ENCODE assay signal across 8 cellular contexts in genomic region chr10:73774637-73775036, GRCh38. TPM values are rescaled to one million over a fixed set of nuclear protein-coding genes. Genes with fewer than 3 reads are reported as not detected.
DNase-seq lines count a peak whose midpoint lies in the region; ATAC-seq, FAIRE-seq and TF ChIP-seq lines count a peak whose summit lies in the region.

No MANE protein-coding gene starts in this region.

- H3K9ac ChIP-seq in keratinocyte (ENCODE audit: control insufficient read depth, extremely low read depth, insufficient read depth, low read length) = peak overlapping the region; percentile 29

- no peaks in the 10 kb centered on the region for H3K9me3 ChIP-seq in keratinocyte (ENCODE audit: control insufficient read depth, low read depth, low read length)

- no peak overlapping the region for H2AFZ ChIP-seq in keratinocyte (ENCODE audit: control insufficient read depth, low read length)

- H3K4me3 ChIP-seq in GM12864 (ENCODE audit: low read depth, low read length) (peak overlapping the region; percentile 66), keratinocyte (ENCODE audit: control insufficient read depth in 2 of 3, extremely low read depth in 1 of 3, insufficient read depth in 2 of 3, low read depth in 1 of 3, low read length in 3 of 3) (peak overlapping the region; percentile 34 to 74 (median 52))

- no peak for FAIRE-seq in keratinocyte (lab: Jason Lieb, UNC)

- peak overlapping the region; percentile 82 for H3K4me2 ChIP-seq in keratinocyte (ENCODE audit: control insufficient read depth, extremely low read depth, insufficient read depth, low read depth, low read length)

- peak; percentile 51 for DNase-seq in ACHN
- no peak for DNase-seq in GM12864 (ENCODE audit: low read depth)
- no peak for DNase-seq in keratinocyte (ENCODE audit: low read depth, low spot score)
- DNase-seq in GDM1 (lab: John Stamatoyannopoulos, UW) = no peak
- no peak for DNase-seq in SHP77 treated with DMSO at 0.1 percent for 48 hours (lab: John Stamatoyannopoulos, UW)

- in situ Hi-C loops in ACHN (cut with HindIII; ENCODE audit: low pct_ligation_motif_present, low pct_unique_long_range_greater_than_20kb, low sequenced_read_pairs) = no loop called here

- H3K79me2 ChIP-seq in keratinocyte (ENCODE audit: control insufficient read depth, insufficient read depth, low read length) = peaks cover 36% of the 10 kb centered on the region

- peaks cover 29% of the 10 kb centered on the region for H3K4me1 ChIP-seq in keratinocyte (ENCODE audit: control insufficient read depth, extremely low read depth, insufficient read depth, low read length)

- dilution Hi-C loops in keratinocyte (cut with MboI; ENCODE audit: extremely low pct_ligation_motif_present, low sequenced_read_pairs) = no loop called here

- TF ChIP-seq CTCF in GM12864 (IDR thresholded peaks at IDR 0.05; ENCODE audit: low read depth, low read length, missing control alignments) (peak; percentile 2), VCaP (conservative IDR thresholded peaks at IDR 0.05) (peak; percentile 18; the same call in 1 of the 2 replicates), keratinocyte (optimal IDR thresholded peaks at IDR 0.05 in 1 of 3, IDR thresholded peaks at IDR 0.05 in 1 of 3, conservative IDR thresholded peaks at IDR 0.05 in 1 of 3; ENCODE audit: extremely low read depth in 1 of 3, insufficient read depth in 2 of 3, low read length in 3 of 3) (no peak)

- H3K9me1 ChIP-seq in keratinocyte (ENCODE audit: control insufficient read depth, extremely low read depth, insufficient read depth, low read length) = no peaks in the 10 kb centered on the region

- H4K20me1 ChIP-seq in keratinocyte (ENCODE audit: control insufficient read depth, extremely low read depth, insufficient read depth, low read length) = peaks cover 5% of the 10 kb centered on the region

- no peaks in the 10 kb centered on the region for H3K27me3 ChIP-seq in keratinocyte (ENCODE audit: control insufficient read depth, extremely low read depth, insufficient read depth, low read length)

- ATAC-seq in HG03175 (IDR thresholded peaks at IDR 0.05; ENCODE audit: unreplicated experiment) (no peak), HG03520 (IDR thresholded peaks at IDR 0.05; ENCODE audit: unreplicated experiment) (no peak)

- peaks cover 15 to 30% of the 10 kb centered on the region in 2 experiments for H3K36me3 ChIP-seq in keratinocyte (ENCODE audit: control insufficient read depth in 2 of 2, extremely low read depth in 1 of 2, insufficient read depth in 2 of 2, low read length in 2 of 2)

- H3K27ac ChIP-seq in VCaP (peak overlapping the region; percentile 94), keratinocyte (ENCODE audit: control insufficient read depth, insufficient read depth, low read length) (no peak overlapping the region)

RNA-seq across cellular contexts. Expression of gene CHCHD1, which starts 7.2 kb away (rescaled TPM):
- polyA plus RNA-seq in keratinocyte = 39.5 to 59.8 TPM (median 49.8 TPM) in 3 replicates
- 49.7 TPM for polyA plus RNA-seq in keratinocyte (2011; ENCODE audit: low read depth)
- 26.6 and 41.9 TPM in 2 replicates for polyA plus RNA-seq in keratinocyte (2011; cell fraction: cytosol; rRNA removed)
- 14.0 and 21.6 TPM in 2 replicates for polyA plus RNA-seq in keratinocyte (2011; cell fraction: nucleus; rRNA removed)
- polyA plus RNA-seq in keratinocyte (2012; ENCODE audit: low replicate concordance) = 52.0 and 68.1 TPM in 2 replicates
- 3.7 to 6.7 TPM (median 5.2 TPM) in 3 replicates for polyA minus RNA-seq in keratinocyte
- 10.2 TPM for polyA minus RNA-seq in keratinocyte (2011; cell fraction: cytosol; rRNA and poly(A)+ RNA removed)
- 2.2 and 2.6 TPM in 2 replicates for polyA minus RNA-seq in keratinocyte (2011; cell fraction: nucleus; rRNA and poly(A)+ RNA removed)

RNA-seq across cellular contexts. Expression of gene ZSWIM8, which starts 10.8 kb away (rescaled TPM):
- polyA plus RNA-seq in keratinocyte = 34.2 to 83.5 TPM (median 39.2 TPM) in 3 replicates
- polyA plus RNA-seq in keratinocyte (2011; ENCODE audit: low read depth) = 39.5 TPM
- 26.0 and 40.6 TPM in 2 replicates for polyA plus RNA-seq in keratinocyte (2011; cell fraction: cytosol; rRNA removed)
- 130 and 180 TPM in 2 replicates for polyA plus RNA-seq in keratinocyte (2011; cell fraction: nucleus; rRNA removed)
- polyA plus RNA-seq in keratinocyte (2012; ENCODE audit: low replicate concordance) = 45.9 and 88.6 TPM in 2 replicates
- polyA minus RNA-seq in keratinocyte = 74.5 to 131 TPM (median 122 TPM) in 3 replicates
- 52.0 TPM for polyA minus RNA-seq in keratinocyte (2011; cell fraction: cytosol; rRNA and poly(A)+ RNA removed)
- polyA minus RNA-seq in keratinocyte (2011; cell fraction: nucleus; rRNA and poly(A)+ RNA removed) = 96.3 and 104 TPM in 2 replicates

RNA-seq across cellular contexts. Expression of gene SEC24C, which starts 30.5 kb away (rescaled TPM):
- 65.3 to 78.4 TPM (median 75.8 TPM) in 3 replicates for polyA plus RNA-seq in keratinocyte
- polyA plus RNA-seq in keratinocyte (2011; ENCODE audit: low read depth) = 51.1 TPM
- polyA plus RNA-seq in keratinocyte (2011; cell fraction: cytosol; rRNA removed) = 61.3 and 69.4 TPM in 2 replicates
- 145 and 162 TPM in 2 replicates for polyA plus RNA-seq in keratinocyte (2011; cell fraction: nucleus; rRNA removed)
- polyA plus RNA-seq in keratinocyte (2012; ENCODE audit: low replicate concordance) = 46.1 and 65.3 TPM in 2 replicates
- polyA minus RNA-seq in keratinocyte = 120 to 259 TPM (median 139 TPM) in 3 replicates
- 67.5 TPM for polyA minus RNA-seq in keratinocyte (2011; cell fraction: cytosol; rRNA and poly(A)+ RNA removed)
- 86.9 and 109 TPM in 2 replicates for polyA minus RNA-seq in keratinocyte (2011; cell fraction: nucleus; rRNA and poly(A)+ RNA removed)

RNA-seq across cellular contexts. Expression of gene NDST2, which starts 36.8 kb away (rescaled TPM):
- 13.3 to 21.8 TPM (median 14.8 TPM) in 3 replicates for polyA plus RNA-seq in keratinocyte
- polyA plus RNA-seq in keratinocyte (2011; ENCODE audit: low read depth) = 6.1 TPM
- polyA plus RNA-seq in keratinocyte (2011; cell fraction: cytosol; rRNA removed) = 7.1 and 8.6 TPM in 2 replicates
- polyA plus RNA-seq in keratinocyte (2011; cell fraction: nucleus; rRNA removed) = 39.3 and 44.8 TPM in 2 replicates
- polyA plus RNA-seq in keratinocyte (2012; ENCODE audit: low replicate concordance) = 11.9 and 12.9 TPM in 2 replicates
- polyA minus RNA-seq in keratinocyte = 22.7 to 27.4 TPM (median 24.6 TPM) in 3 replicates
- polyA minus RNA-seq in keratinocyte (2011; cell fraction: cytosol; rRNA and poly(A)+ RNA removed) = 13.0 TPM
- 21.8 and 23.3 TPM in 2 replicates for polyA minus RNA-seq in keratinocyte (2011; cell fraction: nucleus; rRNA and poly(A)+ RNA removed)

Comparison
In these comparisons a context has a peak if more than half of its experiments do, and no peak if none do; other contexts are left out.
1. CTCF ChIP-seq: peak in GM12864 (single experiment) and VCaP (single experiment); none in keratinocyte (0 of 3).